In the genomic region with DNA sequence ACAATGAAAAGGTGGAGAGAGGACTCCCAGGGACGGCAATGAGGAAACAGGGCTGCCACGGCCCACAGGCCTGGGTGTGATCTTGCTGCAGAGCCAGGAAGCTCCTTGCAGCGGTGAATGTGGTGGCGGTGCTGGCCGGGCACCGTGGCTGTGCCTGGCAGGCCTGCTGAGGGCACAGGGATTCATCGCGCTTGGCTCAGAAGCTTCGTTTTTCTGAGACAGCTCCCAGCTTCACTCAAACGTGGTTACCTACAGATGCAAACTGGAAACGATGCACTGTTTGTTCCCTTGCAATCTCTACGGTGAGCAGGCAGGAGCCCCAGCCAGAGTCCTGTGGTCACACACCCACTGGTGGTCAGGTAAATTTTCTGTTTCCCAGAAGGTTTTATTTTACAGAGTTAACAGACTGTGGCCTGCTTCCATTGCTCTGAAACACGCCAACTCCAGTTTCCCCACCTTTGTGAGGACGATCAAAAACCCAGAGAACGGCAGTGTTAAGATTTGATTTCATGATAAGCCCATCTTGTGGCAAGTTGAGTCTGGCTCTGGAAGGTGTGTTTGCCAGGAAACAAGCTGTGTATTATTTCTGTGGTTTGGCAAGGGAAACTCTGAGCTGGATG, we compare ENCODE assay signal across 11 cellular contexts.
A peak's percentile ranks its signal among the peaks of the same experiment; 100 is the strongest.
DNase-seq lines count a peak whose midpoint lies in the region; ATAC-seq and TF ChIP-seq lines count a peak whose summit lies in the region.
"Had no signal": no experiment of that assay in that cellular context is flagged by ENCODE, and none has a peak within 500 bp of the region (broad histone marks: within the 10 kb centered on the region; RNA-seq: fewer than 3 reads in every experiment).

No MANE protein-coding gene starts in this region.

- ATAC-seq in HG03108 (IDR thresholded peaks at IDR 0.05; ENCODE audit: unreplicated experiment) (no peak), GM18907 (IDR thresholded peaks at IDR 0.05; ENCODE audit: unreplicated experiment) (no peak)

- H3K36me3 Mint-ChIP-seq in activated naive CD8-positive, alpha-beta T cell treated with anti-CD3 and anti-CD28 coated beads for 36 hours, result peaks cover 14% of the 10 kb centered on the region

- no peaks in the 10 kb centered on the region for H3K36me3 ChIP-seq in BLaER1
- H3K36me3 ChIP-seq in mucosa of rectum (ENCODE audit: control insufficient read depth in 2 of 2, insufficient read depth in 2 of 2, low read length in 2 of 2), result no peaks in the 10 kb centered on the region
- H3K36me3 ChIP-seq in BE2C, result no peaks in the 10 kb centered on the region

- peaks cover 95% of the 10 kb centered on the region for H3K4me1 ChIP-seq in BLaER1
- H3K4me1 ChIP-seq in mucosa of rectum (ENCODE audit: control insufficient read depth in 2 of 2, insufficient read depth in 2 of 2, low read length in 2 of 2), result peaks cover 8 to 12% of the 10 kb centered on the region in 2 donors
- H3K4me1 ChIP-seq in BE2C, result no peaks in the 10 kb centered on the region

- no peaks in the 10 kb centered on the region for H3K27me3 ChIP-seq in BLaER1
- H3K27me3 ChIP-seq in mucosa of rectum (ENCODE audit: control insufficient read depth in 2 of 2, insufficient read depth in 2 of 2, low read length in 2 of 2), result no peaks in the 10 kb centered on the region
- H3K27me3 ChIP-seq in BE2C, result no peaks in the 10 kb centered on the region
- H3K27me3 ChIP-seq: dorsolateral prefrontal cortex had no signal

- H3K27me3 Mint-ChIP-seq in activated naive CD8-positive, alpha-beta T cell treated with anti-CD3 and anti-CD28 coated beads for 36 hours, result no peaks in the 10 kb centered on the region

- in situ Hi-C loops in KBM-7 (cut with MboI; ENCODE audit: low pct_unique_long_range_greater_than_20kb, low sequenced_read_pairs), result no loop called here

- H3K9me3 ChIP-seq in BLaER1 (peaks cover 5% of the 10 kb centered on the region), mucosa of rectum (ENCODE audit: control insufficient read depth in 2 of 2, low read length in 2 of 2) (no peaks in the 10 kb centered on the region), BE2C (no peaks in the 10 kb centered on the region)

- H3K9ac ChIP-seq in BLaER1, result peak overlapping the region; percentile 36; the same call in 1 of the 2 replicates
- H3K9ac ChIP-seq in mucosa of rectum (ENCODE audit: low read depth in 1 of 2, low read length in 2 of 2), result peak overlapping the region; percentile 42 to 55

- peak overlapping the region; percentile 30 for H3K4me3 Mint-ChIP-seq in activated naive CD8-positive, alpha-beta T cell treated with anti-CD3 and anti-CD28 coated beads for 36 hours

- no peaks in the 10 kb centered on the region for H4K20me1 ChIP-seq in BLaER1

- DNase-seq in KBM-7 (peak; percentile 35), NK-92 (lab: John Stamatoyannopoulos, UW; ENCODE audit: unreplicated experiment) (no peak), BE2C (no peak)
- DNase-seq in activated naive CD8-positive, alpha-beta T cell treated with anti-CD3 and anti-CD28 coated beads for 36 hours, result peak; percentile 47
- DNase-seq: DMS53, NCI-H524 treated with DMSO at 0.1 percent for 48 hours had no signal

- H3K4me1 Mint-ChIP-seq in activated naive CD8-positive, alpha-beta T cell treated with anti-CD3 and anti-CD28 coated beads for 36 hours, result peaks cover 34% of the 10 kb centered on the region

- peak overlapping the region; percentile 82 for H3K27ac Mint-ChIP-seq in activated naive CD8-positive, alpha-beta T cell treated with anti-CD3 and anti-CD28 coated beads for 36 hours

- peaks cover 3% of the 10 kb centered on the region for H3K9me3 Mint-ChIP-seq in activated naive CD8-positive, alpha-beta T cell treated with anti-CD3 and anti-CD28 coated beads for 36 hours

- H3K27ac ChIP-seq in BLaER1 (peak overlapping the region; percentile 65), mucosa of rectum (ENCODE audit: low read depth in 2 of 2, low read length in 2 of 2) (peak overlapping the region; percentile 2 to 44)
- H3K27ac ChIP-seq: dorsolateral prefrontal cortex had no signal

- H3K4me3 ChIP-seq in BLaER1 (no peak overlapping the region), mucosa of rectum (ENCODE audit: low read length in 2 of 2) (peak overlapping the region in 1 of 2 donors; percentile 22), BE2C (ENCODE audit: low read depth, low read length) (no peak overlapping the region)
- H3K4me3 ChIP-seq: dorsolateral prefrontal cortex had no signal

- peak overlapping the region; percentile 62 for H3K4me2 ChIP-seq in BLaER1

- no peak for TF ChIP-seq CTCF in BE2C (IDR thresholded peaks at IDR 0.05; ENCODE audit: low read depth, low read length)

Comparison
In these comparisons a context has a peak if more than half of its experiments do, and no peak if none do; other contexts are left out.
1. DNase-seq: peak in KBM-7 (single experiment) and activated naive CD8-positive, alpha-beta T cell treated with anti-CD3 and anti-CD28 coated beads for 36 hours (single experiment); none in NK-92 (single experiment) and BE2C (single experiment).